Comparison of ENCODE assay signal across 20 cellular contexts in genomic region chr3:38640661-38641441, GRCh38. TPM values are rescaled to one million over a fixed set of nuclear protein-coding genes. Genes with fewer than 3 reads are reported as not detected.
DNase-seq lines count a peak whose midpoint lies in the region; ATAC-seq and TF ChIP-seq lines count a peak whose summit lies in the region.
"Had no signal": no experiment of that assay in that cellular context is flagged by ENCODE, and none has a peak within 500 bp of the region (broad histone marks: within the 10 kb centered on the region; RNA-seq: fewer than 3 reads in every experiment).

No MANE protein-coding gene starts in this region.

- ATAC-seq in WTC11, result peak; percentile 79
- no peak for ATAC-seq in HG02678 (IDR thresholded peaks at IDR 0.05; ENCODE audit: unreplicated experiment)
- ATAC-seq: stimulated activated naive CD8-positive, alpha-beta T cell treated with anti-CD3 and anti-CD28 coated beads, Interleukin-15, Interleukin-2, amounts not matched to agents 100 U/mL and 50 U/mL, for 24 hours had no signal

- H3K36me3 Mint-ChIP-seq in WTC11, result no peaks in the 10 kb centered on the region

- no peaks in the 10 kb centered on the region for H3K9me3 ChIP-seq in ES-I3 (ENCODE audit: control insufficient read depth, insufficient read depth, low read length)
- no peaks in the 10 kb centered on the region for H3K9me3 ChIP-seq in HUES6 (ENCODE audit: control insufficient read depth, insufficient read depth, low read depth, low read length)
- no peaks in the 10 kb centered on the region for H3K9me3 ChIP-seq in uterus
- H3K9me3 ChIP-seq: esophagus muscularis mucosa, ovary, transverse colon had no signal

- CTCF ChIA-PET in WTC11 (lab: Charles Lee), result interaction anchor here (1.0 to 8.9 kb wide), 12 partner anchors 10 to 359 kb away, joined by 3 to 76 read pairs (median 6); partner anchors contain the start of gene XYLB

- H3K4me3 ChIP-seq in HUES6 (ENCODE audit: low read depth, low read length), result peak overlapping the region; percentile 14
- no peak overlapping the region for H3K4me3 ChIP-seq in uterus
- H3K4me3 ChIP-seq: esophagus muscularis mucosa, lung, ovary, transverse colon had no signal

- H3K9ac ChIP-seq in ES-I3 (ENCODE audit: low read depth, low read length) (peak overlapping the region; percentile 25; the same call in 1 of the 2 replicates), HUES6 (ENCODE audit: low read length) (no peak overlapping the region)

- no peaks in the 10 kb centered on the region for H3K27me3 Mint-ChIP-seq in WTC11 (ENCODE audit: low read depth)

- TF ChIP-seq CTCF in WTC11 (IDR thresholded peaks at IDR 0.05) (no peak), uterus (IDR thresholded peaks at IDR 0.05) (no peak)

- H3K4me1 ChIP-seq in ES-I3 (ENCODE audit: insufficient read depth, low read length) (peaks cover 34% of the 10 kb centered on the region; the same call in 1 of the 2 replicates), HUES6 (ENCODE audit: control insufficient read depth, insufficient read depth, low read length) (peaks cover 47% of the 10 kb centered on the region), uterus (no peaks in the 10 kb centered on the region)
- H3K4me1 ChIP-seq: transverse colon had no signal

- DNase-seq in WTC11 (ENCODE audit: low spot score) (peak; percentile 83), mesenteric fat pad (ENCODE audit: low spot score) (peak; percentile 72), uterus (no peak), AG08396 (ENCODE audit: low spot score) (no peak), foreskin melanocyte (no peak)
- DNase-seq: activated CD4-positive, alpha-beta T cell treated with anti-CD3 and anti-CD28 coated beads, Interleukin-2, amount 10 ng/mL, durations not matched to agents 7 days and 5 days; activated CD8-positive, alpha-beta memory T cell treated with anti-CD3 and anti-CD28 coated beads, Interleukin-2, amount 50 U/mL, for 48 hours; amygdala; central memory CD4-positive, alpha-beta T cell; DMS79 treated with DMSO at 0.1 percent for 48 hours; NCI-H1105 treated with DMSO at 0.1 percent for 48 hours; stimulated activated CD4-positive, alpha-beta T cell treated with anti-CD3 and anti-CD28 coated beads, Interleukin-2, amount 100 ng/mL, for 24 hours; stimulated activated naive CD8-positive, alpha-beta T cell treated with anti-CD3 and anti-CD28 coated beads, Interleukin-15, Interleukin-2, amounts not matched to agents 100 U/mL and 50 U/mL, for 24 hours; transverse colon had no signal

- POLR2A ChIA-PET in WTC11 (lab: Charles Lee), result interaction anchor here (0.9 to 1.1 kb wide), 2 partner anchors 9 to 119 kb away, joined by 3 read pairs; no protein-coding TSS in a partner anchor

- no peak for TF ChIP-seq POLR2A in uterus (IDR thresholded peaks at IDR 0.05)

- intact Hi-C loops in uterus (cut with DNase I; ENCODE audit: low total_unique reads), result no loop called here

- no peak overlapping the region for H3K27ac ChIP-seq in HUES6 (ENCODE audit: low read depth, low read length)
- H3K27ac ChIP-seq in uterus, result no peak overlapping the region
- H3K27ac ChIP-seq: esophagus muscularis mucosa, ovary, transverse colon had no signal

- H3K36me3 ChIP-seq in ES-I3 (ENCODE audit: insufficient read depth, low read length) (no peaks in the 10 kb centered on the region), HUES6 (ENCODE audit: control insufficient read depth, insufficient read depth, low read length) (no peaks in the 10 kb centered on the region), uterus (no peaks in the 10 kb centered on the region)
- H3K36me3 ChIP-seq: esophagus muscularis mucosa, ovary, transverse colon had no signal

- H3K27me3 ChIP-seq in HUES6 (ENCODE audit: control insufficient read depth, insufficient read depth, low read length) (peaks cover 6% of the 10 kb centered on the region; the same call in 1 of the 2 replicates), uterus (no peaks in the 10 kb centered on the region)
- H3K27me3 ChIP-seq: ovary had no signal

- H3K27ac Mint-ChIP-seq in WTC11, result no peak overlapping the region
- H3K27ac Mint-ChIP-seq: activated CD4-positive, alpha-beta T cell treated with anti-CD3 and anti-CD28 coated beads, Interleukin-2, amount 10 ng/mL, durations not matched to agents 7 days and 5 days had no signal

- no peaks in the 10 kb centered on the region for H3K9me3 Mint-ChIP-seq in WTC11
- H3K9me3 Mint-ChIP-seq: activated CD4-positive, alpha-beta T cell treated with anti-CD3 and anti-CD28 coated beads, Interleukin-2, amount 10 ng/mL, durations not matched to agents 7 days and 5 days had no signal

- H3K4me1 Mint-ChIP-seq in WTC11, result peaks cover 51% of the 10 kb centered on the region
- H3K4me1 Mint-ChIP-seq: activated CD4-positive, alpha-beta T cell treated with anti-CD3 and anti-CD28 coated beads, Interleukin-2, amount 10 ng/mL, durations not matched to agents 7 days and 5 days had no signal

- H3K4me3 Mint-ChIP-seq in WTC11, result peak overlapping the region; percentile 55
- H3K4me3 Mint-ChIP-seq: activated CD4-positive, alpha-beta T cell treated with anti-CD3 and anti-CD28 coated beads, Interleukin-2, amount 10 ng/mL, durations not matched to agents 7 days and 5 days had no signal

TF ChIP-seq in WTC11, 78 proteins besides CTCF, POLR2A, EP300 and RAD21 (continues in another document):
- TF ChIP-seq ZBTB21 (CRISPR knock-in tag; IDR thresholded peaks at IDR 0.05; ENCODE audit: borderline replicate concordance) (no peak), NFYB (CRISPR knock-in tag; conservative IDR thresholded peaks at IDR 0.05; ENCODE audit: low read depth) (no peak), ATF1 (CRISPR knock-in tag; IDR thresholded peaks at IDR 0.05) (no peak), CBFB (CRISPR knock-in tag; IDR thresholded peaks at IDR 0.05; ENCODE audit: low read depth) (no peak), KAT7 (CRISPR knock-in tag; IDR thresholded peaks at IDR 0.05; ENCODE audit: borderline replicate concordance) (no peak), ATF2 (CRISPR knock-in tag; IDR thresholded peaks at IDR 0.05; ENCODE audit: borderline replicate concordance, low read depth) (no peak), JUN (CRISPR knock-in tag; IDR thresholded peaks at IDR 0.05) (no peak), FOXP4 (CRISPR knock-in tag; IDR thresholded peaks at IDR 0.05) (no peak), USF2 (CRISPR knock-in tag; IDR thresholded peaks at IDR 0.05) (0 out of 2 replicates have a peak, but pooled peaks have one; percentile 15), NR1H2 (CRISPR knock-in tag; IDR thresholded peaks at IDR 0.05) (no peak), ZNF121 (CRISPR knock-in tag; IDR thresholded peaks at IDR 0.05) (no peak)

RNA-seq across cellular contexts. Expression of gene SCN5A, which starts 8.6 kb away (rescaled TPM):
- total RNA-seq in WTC11 (2021) (10.0 to 13.6 TPM (median 11.8 TPM) in 3 replicates), mesenteric fat pad (0.58 TPM), uterus (1 to 10 TPM in 2 of 4 donors, under 1 TPM in 1, not detected in 1; under 0.01 to 3.2 (median 1.6) TPM)
- total RNA-seq: activated CD4-positive, alpha-beta T cell treated with anti-CD3 and anti-CD28 coated beads, Interleukin-2, amount 10 ng/mL, durations not matched to agents 7 days and 5 days had no signal

Comparison
In these comparisons a context has a peak if more than half of its experiments do, and no peak if none do; other contexts are left out.
1. DNase-seq: peak in WTC11 (single experiment) and mesenteric fat pad (single experiment); none in uterus (0 of 2), AG08396 (single experiment) and foreskin melanocyte (single experiment).